In genomic region chr15:98555173-98555515, GRCh38 we compare ENCODE assay signal across 36 cellular contexts.
"Had no signal": no experiment of that assay in that cellular context is flagged by ENCODE, and none has a peak within 500 bp of the region (broad histone marks: within the 10 kb centered on the region; RNA-seq: fewer than 3 reads in every experiment).

No MANE protein-coding gene starts in this region.

- DNase-seq: activated B cell treated with CpG ODN at 0.5 μM for 24 hours; activated CD4-positive, alpha-beta T cell treated with anti-CD3 and anti-CD28 coated beads for 48 hours; activated CD4-positive, alpha-beta T cell treated with anti-CD3 and anti-CD28 coated beads, Interleukin-2, amount 50 U/mL, for 1 hour; activated CD4-positive, alpha-beta T cell treated with anti-CD3 and anti-CD28 coated beads, Interleukin-2, amount 50 U/mL, for 48 hours; activated CD8-positive, alpha-beta memory T cell treated with anti-CD3 and anti-CD28 coated beads for 24 hours; activated CD8-positive, alpha-beta T cell treated with anti-CD3 and anti-CD28 coated beads for 36 hours; activated effector memory CD4-positive, alpha-beta T cell treated with anti-CD3 and anti-CD28 coated beads, Interleukin-2, amount 50 U/mL, for 16 hours; activated naive CD4-positive, alpha-beta T cell treated with anti-CD3 and anti-CD28 coated beads for 36 hours; activated naive CD8-positive, alpha-beta T cell treated with anti-CD3 and anti-CD28 coated beads for 36 hours; activated naive CD8-positive, alpha-beta T cell treated with anti-CD3 and anti-CD28 coated beads, Interleukin-2, amount 50 U/mL, for 24 hours; activated T-cell treated with anti-CD3 and anti-CD28 coated beads, Interleukin-2, amount 50 U/mL, for 48 hours; adrenal gland; amygdala; aorta; central memory CD4-positive, alpha-beta T cell; cerebellar nuclear complex; colonic mucosa; dorsolateral prefrontal cortex; effector memory CD4-positive, alpha-beta T cell; head of caudate nucleus; T-helper 1 cell; T-helper 17 cell; T1000; WERI-Rb-1 had no signal

- H3K27ac Mint-ChIP-seq: activated B cell treated with CpG ODN at 0.5 μM for 24 hours; activated CD8-positive, alpha-beta T cell treated with anti-CD3 and anti-CD28 coated beads for 36 hours; activated naive CD4-positive, alpha-beta T cell treated with anti-CD3 and anti-CD28 coated beads for 36 hours; activated naive CD4-positive, alpha-beta T cell treated with anti-CD3 and anti-CD28 coated beads, Interleukin-2, amount 50 U/mL, for 24 hours; activated naive CD8-positive, alpha-beta T cell treated with anti-CD3 and anti-CD28 coated beads for 36 hours; activated naive CD8-positive, alpha-beta T cell treated with anti-CD3 and anti-CD28 coated beads, Interleukin-2, amount 50 U/mL, for 24 hours; activated T-helper 1 cell treated with anti-CD3 and anti-CD28 coated beads, Interleukin-12 subunit alpha, Interleukin-12 subunit beta, Interleukin-2, Interleukin-4 antibody, amounts not matched to agents 30 ng/mL and 10 ng/mL and 1 ng/mL, durations not matched to agents 14 hours and 24 hours and 36 hours; activated T-helper 2 cell treated with anti-CD3 and anti-CD28 coated beads, Interferon-gamma antibody, Interleukin-2, Interleukin-4, amounts not matched to agents 10 μg/mL and 5 μg/mL and 100 μg/mL, durations not matched to agents 14 hours and 24 hours and 36 hours; brain; dendritic cell treated with granulocyte-macrophage colony-stimulating factor and Interleukin-4, amounts not matched to agents 40 ng/mL and 50 ng/mL, for 4 days; endodermal cell; T-helper 17 cell; T-helper 2 cell treated with Interferon-gamma antibody and Interleukin-4, amounts not matched to agents 5 μg/mL and 100 μg/mL, for 36 hours had no signal

- H3K4me1 ChIP-seq: adrenal gland, breast epithelium, colonic mucosa had no signal

- H3K9me3 ChIP-seq: adrenal gland, breast epithelium, colonic mucosa had no signal

- H3K27ac ChIP-seq: adrenal gland, breast epithelium, cardiac muscle cell, colonic mucosa, dorsolateral prefrontal cortex, WERI-Rb-1 had no signal

- H3K9me3 Mint-ChIP-seq: activated naive CD4-positive, alpha-beta T cell treated with anti-CD3 and anti-CD28 coated beads, Interleukin-2, amount 50 U/mL, for 24 hours; activated T-helper 2 cell treated with anti-CD3 and anti-CD28 coated beads, Interferon-gamma antibody, Interleukin-2, Interleukin-4, amounts not matched to agents 10 μg/mL and 5 μg/mL and 100 μg/mL, durations not matched to agents 14 hours and 24 hours and 36 hours; T-helper 2 cell treated with Interferon-gamma antibody and Interleukin-4, amounts not matched to agents 5 μg/mL and 100 μg/mL, for 36 hours had no signal

- H3K4me3 Mint-ChIP-seq: activated B cell treated with CpG ODN at 0.5 μM for 24 hours; activated CD8-positive, alpha-beta T cell treated with anti-CD3 and anti-CD28 coated beads for 36 hours; activated naive CD4-positive, alpha-beta T cell treated with anti-CD3 and anti-CD28 coated beads for 36 hours; activated naive CD4-positive, alpha-beta T cell treated with anti-CD3 and anti-CD28 coated beads, Interleukin-2, amount 50 U/mL, for 24 hours; activated naive CD8-positive, alpha-beta T cell treated with anti-CD3 and anti-CD28 coated beads for 36 hours; activated naive CD8-positive, alpha-beta T cell treated with anti-CD3 and anti-CD28 coated beads, Interleukin-2, amount 50 U/mL, for 24 hours; activated T-helper 1 cell treated with anti-CD3 and anti-CD28 coated beads, Interleukin-12 subunit alpha, Interleukin-12 subunit beta, Interleukin-2, Interleukin-4 antibody, amounts not matched to agents 30 ng/mL and 10 ng/mL and 1 ng/mL, durations not matched to agents 14 hours and 24 hours and 36 hours; brain; dendritic cell treated with granulocyte-macrophage colony-stimulating factor and Interleukin-4, amounts not matched to agents 40 ng/mL and 50 ng/mL, for 4 days; endodermal cell; T-helper 17 cell; T-helper 2 cell treated with Interferon-gamma antibody and Interleukin-4, amounts not matched to agents 5 μg/mL and 100 μg/mL, for 36 hours had no signal

- H3K27me3 ChIP-seq: adrenal gland, breast epithelium, cardiac muscle cell, colonic mucosa had no signal

- H3K36me3 Mint-ChIP-seq: activated naive CD4-positive, alpha-beta T cell treated with anti-CD3 and anti-CD28 coated beads, Interleukin-2, amount 50 U/mL, for 24 hours; activated naive CD8-positive, alpha-beta T cell treated with anti-CD3 and anti-CD28 coated beads for 36 hours; brain had no signal

- H3K27me3 Mint-ChIP-seq: activated naive CD4-positive, alpha-beta T cell treated with anti-CD3 and anti-CD28 coated beads, Interleukin-2, amount 50 U/mL, for 24 hours had no signal

- H3K4me3 ChIP-seq: adrenal gland, breast epithelium, cardiac muscle cell, colonic mucosa, dorsolateral prefrontal cortex had no signal

- H3K36me3 ChIP-seq: adrenal gland, breast epithelium, cardiac muscle cell, colonic mucosa, WERI-Rb-1 had no signal

- ATAC-seq: activated CD4-positive, CD25-positive, alpha-beta regulatory T cell treated with anti-CD3 and anti-CD28 coated beads, Interleukin-2, amount 50 U/mL, for 24 hours; activated CD8-positive, alpha-beta T cell treated with anti-CD3 and anti-CD28 coated beads for 36 hours; activated naive CD8-positive, alpha-beta T cell treated with anti-CD3 and anti-CD28 coated beads, Interleukin-2, amount 50 U/mL, for 24 hours; esophagus mucosa; T-helper 17 cell had no signal

- FAIRE-seq: frontal cortex had no signal

- H3K4me1 Mint-ChIP-seq: activated B cell treated with CpG ODN at 0.5 μM for 24 hours; activated naive CD4-positive, alpha-beta T cell treated with anti-CD3 and anti-CD28 coated beads, Interleukin-2, amount 50 U/mL, for 24 hours; activated naive CD8-positive, alpha-beta T cell treated with anti-CD3 and anti-CD28 coated beads, Interleukin-2, amount 50 U/mL, for 24 hours; brain; T-helper 17 cell had no signal
